In genomic region chr20:43914697-43915208, GRCh38 we compare ENCODE assay signal across 8 cellular contexts. TPM values are rescaled to one million over a fixed set of nuclear protein-coding genes. Genes with fewer than 3 reads are reported as not detected.
A peak's percentile ranks its signal among the peaks of the same experiment; 100 is the strongest.
DNase-seq lines count a peak whose midpoint lies in the region; ATAC-seq, FAIRE-seq and TF ChIP-seq lines count a peak whose summit lies in the region.

Gene TOX2, plus strand, starts transcription at chr20:43914852. Its CDS starts 40 bp downstream, at chr20:43914892.

- DNase-seq in NCI-H146 (lab: John Stamatoyannopoulos, UW), result peak; percentile 7
- DNase-seq in NCI-H146 treated with DMSO at 0.1 percent for 48 hours (lab: John Stamatoyannopoulos, UW; ENCODE audit: unreplicated experiment), result no peak
- DNase-seq in T follicular helper cell (ENCODE audit: low read depth), result peak; percentile 50
- DNase-seq in K562 (ENCODE audit: extremely low read depth in 1 of 4, low spot score in 3 of 4), result peak; percentile 25 to 89 (median 81)
- DNase-seq in islet precursor cell, result peak; percentile 79
- DNase-seq in WERI-Rb-1, result no peak

- POLR2A ChIA-PET in K562 (lab: Yijun Ruan, JAX), result no interaction called here

- H3K4me3 Mint-ChIP-seq in stimulated activated memory B cell treated with anti-CD40 and anti-IgM and Interleukin-4, amounts not matched to agents 10 μg/mL and 1 μg/mL and 100 μg/mL, for 72 hours, result peak within 1 kb of the TSS; percentile 79

- H3K9me3 ChIP-seq in K562 (replicated peaks; ENCODE audit: control insufficient read depth, insufficient read depth, low read depth, low read length), result no peaks in the 10 kb centered on the region
- peaks cover 14% of the 10 kb centered on the region for H3K9me3 ChIP-seq in WERI-Rb-1 (ENCODE audit: severe bottlenecking)

- no peak for TF ChIP-seq POLR2A in K562 (conservative IDR thresholded peaks at IDR 0.05)

- ATAC-seq in HG03439 (IDR thresholded peaks at IDR 0.05; ENCODE audit: unreplicated experiment) (peak; percentile 51), K562 (peak; percentile 87)
- ATAC-seq in stimulated activated memory B cell treated with anti-CD40 and anti-IgM and Interleukin-4, amounts not matched to agents 10 μg/mL and 1 μg/mL and 100 μg/mL, for 72 hours, result peak; percentile 71

- peak within 1 kb of the TSS; percentile 72 for H3K27ac Mint-ChIP-seq in stimulated activated memory B cell treated with anti-CD40 and anti-IgM and Interleukin-4, amounts not matched to agents 10 μg/mL and 1 μg/mL and 100 μg/mL, for 72 hours

- H3K4me3 ChIP-seq in K562, result peak within 1 kb of the TSS; percentile 26
- no peak within 1 kb of the TSS for H3K4me3 ChIP-seq in WERI-Rb-1 (ENCODE audit: low read depth, low read length)

- no peaks in the 10 kb centered on the region for H3K36me3 Mint-ChIP-seq in stimulated activated memory B cell treated with anti-CD40 and anti-IgM and Interleukin-4, amounts not matched to agents 10 μg/mL and 1 μg/mL and 100 μg/mL, for 72 hours

- H3K9me1 ChIP-seq in K562 (ENCODE audit: control insufficient read depth, insufficient read depth, low read length), result no peaks in the 10 kb centered on the region

- H2AFZ ChIP-seq in K562 (ENCODE audit: low read depth, low read length), result no peak within 1 kb of the TSS

- WGBS in K562 (ENCODE audit: insufficient coverage, low coverage, missing lambda C conversion rate), result 3% methylated on average over 12 of the region's 79 CpGs

- H3K79me2 ChIP-seq in K562 (ENCODE audit: control insufficient read depth, insufficient read depth, low read length), result no peaks in the 10 kb centered on the region

- no TSS peak for BruUV-seq in K562 (replicated peaks; lab: Mats Ljungman, UMichigan)

- H3K4me1 Mint-ChIP-seq in stimulated activated memory B cell treated with anti-CD40 and anti-IgM and Interleukin-4, amounts not matched to agents 10 μg/mL and 1 μg/mL and 100 μg/mL, for 72 hours, result peaks cover 41% of the 10 kb centered on the region

- peaks cover 6% of the 10 kb centered on the region for H3K9me3 Mint-ChIP-seq in stimulated activated memory B cell treated with anti-CD40 and anti-IgM and Interleukin-4, amounts not matched to agents 10 μg/mL and 1 μg/mL and 100 μg/mL, for 72 hours

- H3K27me3 ChIP-seq in K562 (ENCODE audit: control insufficient read depth in 2 of 2, insufficient read depth in 2 of 2, low read length in 2 of 2) (peaks cover 0 to 23% of the 10 kb centered on the region in 2 experiments; a peak in 3 of 5 replicates), WERI-Rb-1 (ENCODE audit: insufficient read depth, low read depth, severe bottlenecking) (peaks cover 71% of the 10 kb centered on the region)

- no peak for FAIRE-seq in K562 (lab: Jason Lieb, UNC)

- no peak for TF ChIP-seq CTCF in K562 (IDR thresholded peaks at IDR 0.05 in 2 of 3, conservative IDR thresholded peaks at IDR 0.05 in 1 of 3; ENCODE audit: insufficient read depth in 2 of 3, low read depth in 1 of 3, low read length in 3 of 3)
- TF ChIP-seq CTCF in WERI-Rb-1 (IDR thresholded peaks at IDR 0.05; ENCODE audit: low read depth, low read length), result no peak

- H3K27me3 Mint-ChIP-seq in stimulated activated memory B cell treated with anti-CD40 and anti-IgM and Interleukin-4, amounts not matched to agents 10 μg/mL and 1 μg/mL and 100 μg/mL, for 72 hours, result peaks cover 38% of the 10 kb centered on the region

- peaks cover 0 to 22% of the 10 kb centered on the region in 2 experiments; a peak in 2 of 5 replicates for H3K4me1 ChIP-seq in K562 (replicated peaks in 1 of 2; ENCODE audit: control insufficient read depth in 2 of 2, insufficient read depth in 2 of 2, low read length in 2 of 2)

- H4K20me1 ChIP-seq in K562 (replicated peaks; ENCODE audit: control insufficient read depth, insufficient read depth, low read length), result no peaks in the 10 kb centered on the region

- H3K9ac ChIP-seq in K562 (ENCODE audit: insufficient read depth in 1 of 2, low read depth in 2 of 2, low read length in 2 of 2), result peak within 1 kb of the TSS in 1 of 2 experiments; percentile 35; a peak in 1 of 4 replicates

- H3K27ac ChIP-seq in K562 (ENCODE audit: extremely low read depth, low read depth, low read length) (no peak within 1 kb of the TSS), WERI-Rb-1 (no peak within 1 kb of the TSS)

- no peaks in the 10 kb centered on the region for H3K36me3 ChIP-seq in K562 (ENCODE audit: control insufficient read depth, insufficient read depth, low read length)
- no peaks in the 10 kb centered on the region for H3K36me3 ChIP-seq in WERI-Rb-1

- TF ChIP-seq RAD21 in K562 (CRISPR knock-in tag; conservative IDR thresholded peaks at IDR 0.05 in 1 of 2, IDR thresholded peaks at IDR 0.05 in 1 of 2), result no peak

- intact Hi-C loops in K562 (cut with micrococcal nuclease), result no loop called here

- TF ChIP-seq EP300 in K562 (IDR thresholded peaks at IDR 0.05; ENCODE audit: low read length), result no peak

- in situ Hi-C loops in K562 (cut with MboI), result no loop called here

- CTCF ChIA-PET in K562 (lab: Yijun Ruan, JAX; ENCODE audit: low intra/inter-chr PET ratio), result no interaction called here

- peak within 1 kb of the TSS; percentile 32 for H3K4me2 ChIP-seq in K562 (ENCODE audit: insufficient read depth, low read length)

TF ChIP-seq in K562, 482 proteins besides CTCF, POLR2A, EP300 and RAD21:
- TF ChIP-seq, protein P1, sequence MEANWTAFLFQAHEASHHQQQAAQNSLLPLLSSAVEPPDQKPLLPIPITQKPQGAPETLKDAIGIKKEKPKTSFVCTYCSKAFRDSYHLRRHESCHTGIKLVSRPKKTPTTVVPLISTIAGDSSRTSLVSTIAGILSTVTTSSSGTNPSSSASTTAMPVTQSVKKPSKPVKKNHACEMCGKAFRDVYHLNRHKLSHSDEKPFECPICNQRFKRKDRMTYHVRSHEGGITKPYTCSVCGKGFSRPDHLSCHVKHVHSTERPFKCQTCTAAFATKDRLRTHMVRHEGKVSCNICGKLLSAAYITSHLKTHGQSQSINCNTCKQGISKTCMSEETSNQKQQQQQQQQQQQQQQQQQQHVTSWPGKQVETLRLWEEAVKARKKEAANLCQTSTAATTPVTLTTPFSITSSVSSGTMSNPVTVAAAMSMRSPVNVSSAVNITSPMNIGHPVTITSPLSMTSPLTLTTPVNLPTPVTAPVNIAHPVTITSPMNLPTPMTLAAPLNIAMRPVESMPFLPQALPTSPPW (CRISPR knock-in tag; IDR thresholded peaks at IDR 0.05), result peak; percentile 38; the same call in 1 of the 2 replicates
- TF ChIP-seq, protein P2, sequence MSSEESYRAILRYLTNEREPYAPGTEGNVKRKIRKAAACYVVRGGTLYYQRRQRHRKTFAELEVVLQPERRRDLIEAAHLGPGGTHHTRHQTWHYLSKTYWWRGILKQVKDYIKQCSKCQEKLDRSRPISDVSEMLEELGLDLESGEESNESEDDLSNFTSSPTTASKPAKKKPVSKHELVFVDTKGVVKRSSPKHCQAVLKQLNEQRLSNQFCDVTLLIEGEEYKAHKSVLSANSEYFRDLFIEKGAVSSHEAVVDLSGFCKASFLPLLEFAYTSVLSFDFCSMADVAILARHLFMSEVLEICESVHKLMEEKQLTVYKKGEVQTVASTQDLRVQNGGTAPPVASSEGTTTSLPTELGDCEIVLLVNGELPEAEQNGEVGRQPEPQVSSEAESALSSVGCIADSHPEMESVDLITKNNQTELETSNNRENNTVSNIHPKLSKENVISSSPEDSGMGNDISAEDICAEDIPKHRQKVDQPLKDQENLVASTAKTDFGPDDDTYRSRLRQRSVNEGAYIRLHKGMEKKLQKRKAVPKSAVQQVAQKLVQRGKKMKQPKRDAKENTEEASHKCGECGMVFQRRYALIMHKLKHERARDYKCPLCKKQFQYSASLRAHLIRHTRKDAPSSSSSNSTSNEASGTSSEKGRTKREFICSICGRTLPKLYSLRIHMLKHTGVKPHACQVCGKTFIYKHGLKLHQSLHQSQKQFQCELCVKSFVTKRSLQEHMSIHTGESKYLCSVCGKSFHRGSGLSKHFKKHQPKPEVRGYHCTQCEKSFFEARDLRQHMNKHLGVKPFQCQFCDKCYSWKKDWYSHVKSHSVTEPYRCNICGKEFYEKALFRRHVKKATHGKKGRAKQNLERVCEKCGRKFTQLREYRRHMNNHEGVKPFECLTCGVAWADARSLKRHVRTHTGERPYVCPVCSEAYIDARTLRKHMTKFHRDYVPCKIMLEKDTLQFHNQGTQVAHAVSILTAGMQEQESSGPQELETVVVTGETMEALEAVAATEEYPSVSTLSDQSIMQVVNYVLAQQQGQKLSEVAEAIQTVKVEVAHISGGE (CRISPR knock-in tag; IDR thresholded peaks at IDR 0.05), result no peak
- no peak for TF ChIP-seq RBM39 (optimal IDR thresholded peaks at IDR 0.05; ENCODE audit: low read depth, low read length)
TF ChIP-seq in K562: peak in this region for 1.

RNA-seq across cellular contexts. Expression of gene TOX2, which starts in this region (rescaled TPM):
- total RNA-seq in K562 (2011; cell fraction: chromatin; rRNA removed; ENCODE audit: low replicate concordance), result not detected in 2 replicates
- not detected in 2 replicates for total RNA-seq in K562 (2011; cell fraction: nucleolus; rRNA removed)
- total RNA-seq in K562 (2011; cell fraction: nucleoplasm; rRNA removed), result not detected in 2 replicates
- total RNA-seq in K562 (2014; rRNA removed) (not detected in 2 replicates), K562 (2014; rRNA removed; fragmentation: Illumina TruSeq; extraction: Trizol) (not detected in 2 replicates), K562 (2015; rRNA removed; fragmentation: Illumina TruSeq; extraction: Trizol) (not detected in 2 replicates), K562 (2021) (not detected in 2 replicates)
- polyA plus RNA-seq in K562 (2011; rRNA removed) (not detected in 2 replicates), K562 (2014; fragmentation: Illumina TruSeq; extraction: Trizol) (not detected in 2 replicates), K562 (2014; fragmentation: Nextera tagmentation; extraction: Ambion mirVana) (not detected), K562 (2014; rRNA removed) (not detected in 2 replicates)
- not detected in 2 replicates for polyA plus RNA-seq in K562 (2011; cell fraction: cytosol; rRNA removed)
- not detected in 2 replicates for polyA plus RNA-seq in K562 (2011; cell fraction: nucleus; rRNA removed)
- 0.05 and 0.18 TPM in 2 replicates for polyA plus RNA-seq in K562 (2012)
- polyA minus RNA-seq in K562 (2011; rRNA and poly(A)+ RNA removed), result not detected in 2 replicates
- polyA minus RNA-seq in K562 (2011; cell fraction: cytosol; rRNA and poly(A)+ RNA removed), result not detected in 2 replicates
- polyA minus RNA-seq in K562 (2011; cell fraction: nucleus; rRNA and poly(A)+ RNA removed), result not detected in 2 replicates

Comparison
In these comparisons a context has a peak if more than half of its experiments do, and no peak if none do; other contexts are left out.
1. DNase-seq: peak in NCI-H146 (single experiment), T follicular helper cell (single experiment) and islet precursor cell (single experiment); none in NCI-H146 treated with DMSO at 0.1 percent for 48 hours (single experiment) and WERI-Rb-1 (single experiment).
2. Peak in DNase-seq, ATAC-seq, H3K4me3 ChIP-seq and H3K4me2 ChIP-seq in K562; RNA of the gene not detected or under 1 TPM.
3. Peak in every context shown above with its lines, with median percentiles within 50 percentile points of each other: ATAC-seq.